ENCODE assay signal across 8 cellular contexts in the genomic region with DNA sequence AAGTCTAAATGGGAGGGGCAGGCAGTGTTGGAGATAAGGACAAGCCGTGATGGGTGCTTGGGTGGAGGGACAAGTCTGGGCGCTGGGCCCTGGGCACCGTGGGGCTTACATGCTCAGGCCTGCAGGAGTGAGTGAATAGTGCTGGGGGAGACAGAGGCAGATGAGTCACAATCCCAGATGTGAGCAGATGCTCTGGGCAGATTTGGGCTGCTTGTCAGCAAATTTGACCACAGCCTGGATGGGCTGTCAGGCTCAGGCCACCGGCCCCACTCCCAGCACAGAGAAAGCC. TPM values are rescaled to one million over a fixed set of nuclear protein-coding genes. Genes with fewer than 3 reads are reported as not detected.
DNase-seq lines count a peak whose midpoint lies in the region; ATAC-seq and TF ChIP-seq lines count a peak whose summit lies in the region.

No MANE protein-coding gene starts in this region.

- H3K9me3 Mint-ChIP-seq in dendritic cell treated with granulocyte-macrophage colony-stimulating factor and Interleukin-4, amounts not matched to agents 40 ng/mL and 50 ng/mL, for 4 days, result no peaks in the 10 kb centered on the region
- H3K9me3 Mint-ChIP-seq in glutamatergic neuron (ENCODE audit: unreplicated experiment), result peaks cover 6% of the 10 kb centered on the region

- intact Hi-C loops in dendritic cell treated with granulocyte-macrophage colony-stimulating factor and Interleukin-4, amounts not matched to agents 40 ng/mL and 50 ng/mL, for 4 days (cut with micrococcal nuclease), result no loop called here

- peaks cover 5% of the 10 kb centered on the region for H3K36me3 Mint-ChIP-seq in dendritic cell treated with granulocyte-macrophage colony-stimulating factor and Interleukin-4, amounts not matched to agents 40 ng/mL and 50 ng/mL, for 4 days (ENCODE audit: low read depth)
- H3K36me3 Mint-ChIP-seq in glutamatergic neuron (ENCODE audit: unreplicated experiment), result no peaks in the 10 kb centered on the region

- no peak overlapping the region for H3K4me3 ChIP-seq in parathyroid adenoma (ENCODE audit: low read depth, low read length)

- no peaks in the 10 kb centered on the region for H3K36me3 ChIP-seq in parathyroid adenoma (ENCODE audit: control insufficient read depth, insufficient read depth, low read length)

- no peaks in the 10 kb centered on the region for H3K27me3 ChIP-seq in parathyroid adenoma (ENCODE audit: control insufficient read depth, insufficient read depth, low read length)

- peak overlapping the region; percentile 93 for H3K27ac Mint-ChIP-seq in dendritic cell treated with granulocyte-macrophage colony-stimulating factor and Interleukin-4, amounts not matched to agents 40 ng/mL and 50 ng/mL, for 4 days
- H3K27ac Mint-ChIP-seq in glutamatergic neuron (ENCODE audit: unreplicated experiment), result no peak overlapping the region

- peak overlapping the region; percentile 53 for H2AFZ ChIP-seq in parathyroid adenoma

- peak overlapping the region; percentile 19 for H3K27ac ChIP-seq in parathyroid adenoma

- no peak overlapping the region for H3K9ac ChIP-seq in parathyroid adenoma

- DNase-seq in DMS53 treated with DMSO at 0.1 percent for 48 hours (lab: John Stamatoyannopoulos, UW; ENCODE audit: unreplicated experiment) (peak; percentile 39), NCI-H345 (lab: John Stamatoyannopoulos, UW) (peak; percentile 58), NCI-H2081 treated with DMSO at 0.1 percent for 48 hours (lab: John Stamatoyannopoulos, UW) (no peak), glutamatergic neuron (no peak), NCI-H226 (no peak)

- TF ChIP-seq CTCF in parathyroid adenoma (IDR thresholded peaks at IDR 0.05) (no peak), glutamatergic neuron (IDR thresholded peaks at IDR 0.05; ENCODE audit: partially characterized antibody, unreplicated experiment) (no peak)

- no peaks in the 10 kb centered on the region for H3K27me3 Mint-ChIP-seq in dendritic cell treated with granulocyte-macrophage colony-stimulating factor and Interleukin-4, amounts not matched to agents 40 ng/mL and 50 ng/mL, for 4 days
- H3K27me3 Mint-ChIP-seq in glutamatergic neuron (ENCODE audit: unreplicated experiment), result peaks cover 3% of the 10 kb centered on the region

- ATAC-seq in HG02759 (IDR thresholded peaks at IDR 0.05; ENCODE audit: unreplicated experiment), result no peak

- no peaks in the 10 kb centered on the region for H3K9me3 ChIP-seq in parathyroid adenoma (ENCODE audit: control insufficient read depth, low read length)

- H3K4me3 Mint-ChIP-seq in dendritic cell treated with granulocyte-macrophage colony-stimulating factor and Interleukin-4, amounts not matched to agents 40 ng/mL and 50 ng/mL, for 4 days, result peak overlapping the region; percentile 30
- no peak overlapping the region for H3K4me3 Mint-ChIP-seq in glutamatergic neuron (ENCODE audit: unreplicated experiment)

- no peaks in the 10 kb centered on the region for H3K79me2 ChIP-seq in parathyroid adenoma

- peaks cover 71% of the 10 kb centered on the region for H3K4me1 Mint-ChIP-seq in dendritic cell treated with granulocyte-macrophage colony-stimulating factor and Interleukin-4, amounts not matched to agents 40 ng/mL and 50 ng/mL, for 4 days (ENCODE audit: low read depth)
- H3K4me1 Mint-ChIP-seq in glutamatergic neuron (ENCODE audit: low read depth, unreplicated experiment), result peaks cover 27% of the 10 kb centered on the region

- peaks cover 2% of the 10 kb centered on the region for H3K4me1 ChIP-seq in parathyroid adenoma

- no peak overlapping the region for H3K4me2 ChIP-seq in parathyroid adenoma (ENCODE audit: low read length)

RNA-seq across cellular contexts. Expression of gene ZBED5, which starts 41.6 kb away (rescaled TPM):
- 83.4 TPM for total RNA-seq in glutamatergic neuron (ENCODE audit: unreplicated experiment)

Comparison
In these comparisons a context has a peak if more than half of its experiments do, and no peak if none do; other contexts are left out.
1. DNase-seq: peak in DMS53 treated with DMSO at 0.1 percent for 48 hours (single experiment) and NCI-H345 (single experiment); none in NCI-H2081 treated with DMSO at 0.1 percent for 48 hours (single experiment), glutamatergic neuron (single experiment) and NCI-H226 (single experiment).